16 cellular contexts compared by ENCODE assay signal in the genomic region with DNA sequence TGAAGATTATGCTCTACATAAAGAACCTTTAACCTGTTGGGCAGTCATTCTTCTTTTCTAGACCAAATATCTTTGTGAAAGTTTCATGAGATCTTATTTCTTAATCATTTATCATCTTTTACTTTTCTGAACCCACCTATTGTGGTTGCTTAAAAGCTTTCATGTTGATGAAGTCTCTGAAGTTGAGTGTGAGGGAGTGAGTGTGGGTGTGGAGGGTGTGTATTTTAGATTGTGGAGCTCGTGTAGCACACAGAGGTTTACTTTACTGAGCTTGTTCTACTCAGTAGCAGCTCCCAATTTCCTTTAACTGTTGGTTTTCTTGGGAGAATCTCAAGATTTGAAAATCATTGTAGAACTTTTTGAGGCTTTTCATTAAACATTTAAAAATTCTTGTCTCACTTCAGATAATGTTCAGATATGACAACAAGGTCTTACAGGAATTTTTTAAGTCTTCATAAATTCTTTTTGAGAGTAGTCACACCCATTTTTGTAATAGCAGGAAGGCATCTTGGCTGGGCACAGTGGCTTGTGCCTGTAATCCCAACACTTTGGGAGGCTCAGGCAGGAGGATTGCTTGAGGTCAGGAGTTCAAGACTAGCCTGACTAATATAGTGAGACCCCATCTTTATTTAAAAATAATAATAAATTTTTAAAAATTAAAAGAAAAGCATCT. TPM values are rescaled to one million over a fixed set of nuclear protein-coding genes. Genes with fewer than 3 reads are reported as not detected.
A peak's percentile ranks its signal among the peaks of the same experiment; 100 is the strongest.
DNase-seq lines count a peak whose midpoint lies in the region; ATAC-seq and TF ChIP-seq lines count a peak whose summit lies in the region.
"Had no signal": no experiment of that assay in that cellular context is flagged by ENCODE, and none has a peak within 500 bp of the region (broad histone marks: within the 10 kb centered on the region; RNA-seq: fewer than 3 reads in every experiment).

No MANE protein-coding gene starts in this region.

- H3K27me3 Mint-ChIP-seq in activated naive CD4-positive, alpha-beta T cell treated with anti-CD3 and anti-CD28 coated beads, Interleukin-2, amount 50 U/mL, for 24 hours, result no peaks in the 10 kb centered on the region
- H3K27me3 Mint-ChIP-seq in activated naive CD8-positive, alpha-beta T cell, result no peaks in the 10 kb centered on the region
- no peaks in the 10 kb centered on the region for H3K27me3 Mint-ChIP-seq in type B pancreatic cell

- H3K4me1 Mint-ChIP-seq in activated naive CD4-positive, alpha-beta T cell treated with anti-CD3 and anti-CD28 coated beads, Interleukin-2, amount 50 U/mL, for 24 hours, result peaks cover 46% of the 10 kb centered on the region
- peaks cover 46% of the 10 kb centered on the region for H3K4me1 Mint-ChIP-seq in activated naive CD8-positive, alpha-beta T cell (ENCODE audit: low read depth)
- H3K4me1 Mint-ChIP-seq in type B pancreatic cell (ENCODE audit: unreplicated experiment), result peaks cover 5% of the 10 kb centered on the region
- H3K4me1 Mint-ChIP-seq: WTC11 had no signal

- H3K36me3 ChIP-seq in left lung (peaks cover 0 to 100% of the 10 kb centered on the region in 2 donors), adrenal gland (replicated peaks in 1 of 2) (peaks cover 0 to 96% of the 10 kb centered on the region in 2 donors)

- H3K27me3 ChIP-seq in left lung (no peaks in the 10 kb centered on the region), adrenal gland (no peaks in the 10 kb centered on the region)
- H3K27me3 ChIP-seq: pancreas, upper lobe of left lung had no signal

- no peak for TF ChIP-seq POLR2A in adrenal gland (IDR thresholded peaks at IDR 0.05)

- peak; percentile 78 for ATAC-seq in left lung
- ATAC-seq: pancreas, WTC11 had no signal

- TF ChIP-seq CTCF in left lung (IDR thresholded peaks at IDR 0.05) (no peak), type B pancreatic cell (conservative IDR thresholded peaks at IDR 0.05) (no peak), adrenal gland (IDR thresholded peaks at IDR 0.05) (no peak)

- H3K4me3 ChIP-seq in left lung (no peak overlapping the region), adrenal gland (no peak overlapping the region)
- H3K4me3 ChIP-seq: pancreas, upper lobe of left lung had no signal

- H3K9me3 ChIP-seq in left lung (no peaks in the 10 kb centered on the region), adrenal gland (replicated peaks in 1 of 3) (no peaks in the 10 kb centered on the region)
- H3K9me3 ChIP-seq: pancreas, upper lobe of left lung had no signal

- H3K4me3 Mint-ChIP-seq in activated naive CD4-positive, alpha-beta T cell treated with anti-CD3 and anti-CD28 coated beads, Interleukin-2, amount 50 U/mL, for 24 hours, result peak overlapping the region; percentile 34
- H3K4me3 Mint-ChIP-seq in activated naive CD8-positive, alpha-beta T cell, result peak overlapping the region; percentile 48
- no peak overlapping the region for H3K4me3 Mint-ChIP-seq in type B pancreatic cell
- H3K4me3 Mint-ChIP-seq: WTC11 had no signal

- DNase-seq in activated naive CD4-positive, alpha-beta T cell (lab: John Stamatoyannopoulos, UW), result no peak
- DNase-seq in left lung (no peak), type B pancreatic cell (ENCODE audit: extremely low spot score, unreplicated experiment) (no peak), adrenal gland (no peak), T-helper 2 cell (no peak), Ammon's horn (ENCODE audit: low spot score) (no peak)
- DNase-seq: activated CD8-positive, alpha-beta memory T cell treated with anti-CD3 and anti-CD28 coated beads, Interleukin-2, amount 50 U/mL, for 48 hours; GDM1; HCEC 1CT; IMR-90; NCI-H2107; pancreas; upper lobe of left lung had no signal

- no peaks in the 10 kb centered on the region for H3K9me3 Mint-ChIP-seq in activated naive CD4-positive, alpha-beta T cell treated with anti-CD3 and anti-CD28 coated beads, Interleukin-2, amount 50 U/mL, for 24 hours
- no peaks in the 10 kb centered on the region for H3K9me3 Mint-ChIP-seq in activated naive CD8-positive, alpha-beta T cell (ENCODE audit: low read depth)
- no peaks in the 10 kb centered on the region for H3K9me3 Mint-ChIP-seq in type B pancreatic cell
- H3K9me3 Mint-ChIP-seq: WTC11 had no signal

- H3K36me3 Mint-ChIP-seq in activated naive CD4-positive, alpha-beta T cell treated with anti-CD3 and anti-CD28 coated beads, Interleukin-2, amount 50 U/mL, for 24 hours, result peaks cover 14% of the 10 kb centered on the region
- peaks cover 2% of the 10 kb centered on the region for H3K36me3 Mint-ChIP-seq in activated naive CD8-positive, alpha-beta T cell
- H3K36me3 Mint-ChIP-seq in type B pancreatic cell, result peaks cover 42% of the 10 kb centered on the region

- intact Hi-C loops in left lung (cut with DNase I), result no loop called here
- intact Hi-C loops in adrenal gland (cut with DNase I), result loop anchor here in 1 of 2 donors (10.0 kb wide), 1 partner anchor 565 kb away; no protein-coding TSS in a partner anchor

- H3K27ac ChIP-seq in left lung, result no peak overlapping the region
- no peak overlapping the region for H3K27ac ChIP-seq in adrenal gland
- H3K27ac ChIP-seq: pancreas, upper lobe of left lung had no signal

- H3K27ac Mint-ChIP-seq in activated naive CD4-positive, alpha-beta T cell treated with anti-CD3 and anti-CD28 coated beads, Interleukin-2, amount 50 U/mL, for 24 hours, result peak overlapping the region; percentile 57
- peak overlapping the region; percentile 77 for H3K27ac Mint-ChIP-seq in activated naive CD8-positive, alpha-beta T cell
- H3K27ac Mint-ChIP-seq in type B pancreatic cell, result peak overlapping the region; percentile 68
- H3K27ac Mint-ChIP-seq: WTC11 had no signal

- H3K4me1 ChIP-seq in left lung (no peaks in the 10 kb centered on the region), adrenal gland (replicated peaks in 1 of 2) (peaks cover 0 to 23% of the 10 kb centered on the region in 2 donors)
- H3K4me1 ChIP-seq: upper lobe of left lung had no signal

- WGBS in adrenal gland, 4 donors, result 28 to 41% (median 37%) methylated on average over 1 of the region's 1 CpG

RNA-seq across cellular contexts. Expression of gene SRRM1, which starts 17.0 kb away (rescaled TPM):
- total RNA-seq in left lung (100 to 1,000 TPM in 1 of 2 donors, 10 to 100 TPM in 1; 86.4 to 120 TPM), type B pancreatic cell (ENCODE audit: low replicate concordance) (156 and 168 TPM in 2 replicates), adrenal gland (100 to 1,000 TPM in 3 of 8 donors, 10 to 100 TPM in 5; 30.0 to 121 (median 94.6) TPM)
- 10 to 100 TPM; 47.3 to 82.0 (median 78.6) TPM for polyA plus RNA-seq in adrenal gland
